In genomic region chr1:47817861-47818260, GRCh38 we compare ENCODE assay signal across 16 cellular contexts.
"Had no signal": no experiment of that assay in that cellular context is flagged by ENCODE, and none has a peak within 500 bp of the region (broad histone marks: within the 10 kb centered on the region; RNA-seq: fewer than 3 reads in every experiment).

No MANE protein-coding gene starts in this region.

- DNase-seq: cerebellar nuclear complex; dermis blood vessel endothelial cell; endodermal cell; erythroblast; foreskin melanocyte; heart right ventricle; hypothalamus; kidney glomerular epithelial cell; natural killer cell; small intestine; stimulated activated CD4-positive, alpha-beta T cell treated with anti-CD3 and anti-CD28 coated beads, Interleukin-12 subunit alpha, Interleukin-12 subunit beta, amount 100 ng/mL, for 4 hours; stimulated activated naive CD4-positive, alpha-beta T cell treated with Interleukin-2 at 50 U/mL for 16 hours; thyroid gland had no signal

- H3K27ac ChIP-seq: heart right ventricle, neutrophil, psoas muscle, thyroid gland had no signal

- H3K4me3 Mint-ChIP-seq: endodermal cell, mesothelial cell of epicardium, natural killer cell had no signal

- H3K27ac Mint-ChIP-seq: endodermal cell, mesothelial cell of epicardium, natural killer cell had no signal

- H3K27me3 ChIP-seq: thyroid gland had no signal

- ATAC-seq: heart right ventricle, natural killer cell, psoas muscle had no signal

- H3K4me1 Mint-ChIP-seq: endodermal cell, natural killer cell had no signal

- H3K9me3 Mint-ChIP-seq: endodermal cell, mesothelial cell of epicardium, natural killer cell had no signal

- H3K4me3 ChIP-seq: heart right ventricle, psoas muscle, thyroid gland had no signal

- H3K36me3 ChIP-seq: heart right ventricle, neutrophil, thyroid gland had no signal

- H3K36me3 Mint-ChIP-seq: mesothelial cell of epicardium, natural killer cell had no signal

- H3K4me1 ChIP-seq: psoas muscle, thyroid gland had no signal

- H3K9me3 ChIP-seq: heart right ventricle, neutrophil, psoas muscle, thyroid gland had no signal
